13 cellular contexts compared by ENCODE assay signal in genomic region chr15:72195101-72195511, GRCh38. TPM values are rescaled to one million over a fixed set of nuclear protein-coding genes. Genes with fewer than 3 reads are reported as not detected.
A peak's percentile ranks its signal among the peaks of the same experiment; 100 is the strongest.
DNase-seq lines count a peak whose midpoint lies in the region; ATAC-seq, FAIRE-seq and TF ChIP-seq lines count a peak whose summit lies in the region.
"Had no signal": no experiment of that assay in that cellular context is flagged by ENCODE, and none has a peak within 500 bp of the region (broad histone marks: within the 10 kb centered on the region; RNA-seq: fewer than 3 reads in every experiment).

No MANE protein-coding gene starts in this region.

- CTCF ChIA-PET in GM12878 (lab: Yijun Ruan, JAX): interaction anchor here (0.6 kb wide), 1 partner anchor 411 kb away, joined by 3 read pairs; no protein-coding TSS in a partner anchor

- no peak overlapping the region for H3K9ac ChIP-seq in GM12878 (ENCODE audit: control insufficient read depth, insufficient read depth, low read length)

- FAIRE-seq in GM12878 (lab: Jason Lieb, UNC): no peak

- in situ Hi-C loops in GM12878 (cut with MboI): no loop called here

- TF ChIP-seq CTCF in GM12878 (IDR thresholded peaks at IDR 0.05 in 2 of 3, conservative IDR thresholded peaks at IDR 0.05 in 1 of 3; ENCODE audit: control insufficient read depth in 2 of 3, extremely low read depth in 1 of 3, insufficient read depth in 1 of 3, low read depth in 3 of 3, low read length in 3 of 3) (no peak), neutrophil (IDR thresholded peaks at IDR 0.05) (no peak), tibial artery (IDR thresholded peaks at IDR 0.05) (no peak)

- POLR2A ChIA-PET in GM12878 (lab: Charles Lee): no interaction called here

- RAD21 ChIA-PET in GM12878 (lab: Charles Lee; ENCODE audit: unreplicated experiment): interaction anchor here (0.9 kb wide), 1 partner anchor 32 kb away, joined by 3 read pairs; no protein-coding TSS in a partner anchor

- peak overlapping the region; percentile 39; the same call in 1 of the 2 replicates for H2AFZ ChIP-seq in GM12878 (ENCODE audit: control insufficient read depth, low read depth, low read length)

- no peak overlapping the region for H3K4me2 ChIP-seq in GM12878 (ENCODE audit: control insufficient read depth, insufficient read depth)

- H3K4me3 ChIP-seq in GM12878 (no peak overlapping the region), neutrophil (ENCODE audit: low read depth in 1 of 2, low read length in 1 of 2) (peak overlapping the region; percentile 25 to 36), tibial artery (no peak overlapping the region)

- BruUV-seq in GM12878 (replicated peaks; lab: Mats Ljungman, UMichigan): no TSS peak

- SMC1A ChIA-PET in GM12878 (lab: Charles Lee; ENCODE audit: uncharacterized antibody, unreplicated experiment): no interaction called here

- WGBS in GM12878 (ENCODE audit: insufficient coverage, insufficient replicate concordance, low lambda C conversion rate, missing lambda C conversion rate): 41% methylated on average over 6 of the region's 6 CpGs

- no peak overlapping the region for H3K27ac ChIP-seq in GM12878 (ENCODE audit: control insufficient read depth, insufficient read depth)
- H3K27ac ChIP-seq in neutrophil: peak overlapping the region; percentile 73
- H3K27ac ChIP-seq in tibial artery: no peak overlapping the region

- H3K36me3 ChIP-seq in GM12878 (ENCODE audit: control insufficient read depth in 2 of 2, insufficient read depth in 2 of 2, low read length in 1 of 2) (peaks cover 15 to 19% of the 10 kb centered on the region in 2 experiments), neutrophil (peaks cover 22% of the 10 kb centered on the region), tibial artery (peaks cover 9 to 17% (median 11%) of the 10 kb centered on the region in 3 donors)

- no peak for TF ChIP-seq RAD21 in GM12878 (IDR thresholded peaks at IDR 0.05; ENCODE audit: insufficient read depth, low read depth, low read length)

- DNase-seq in GDM1 (lab: John Stamatoyannopoulos, UW): peak; percentile 85
- peak; percentile 87 to 96 for DNase-seq in NOMO-1 (lab: John Stamatoyannopoulos, UW; ENCODE audit: unreplicated experiment in 2 of 2)
- no peak for DNase-seq in GM12878 (ENCODE audit: low read depth, low spot score)
- no peak for DNase-seq in activated naive CD4-positive, alpha-beta T cell (lab: John Stamatoyannopoulos, UW)
- DNase-seq in tibial artery: no peak
- DNase-seq in activated CD8-positive, alpha-beta memory T cell treated with anti-CD3 and anti-CD28 coated beads, Interleukin-2, amount 50 U/mL, for 48 hours: no peak
- DNase-seq in NCI-H510A treated with DMSO at 0.1 percent for 48 hours (lab: John Stamatoyannopoulos, UW): no peak
- DNase-seq: activated CD4-positive, alpha-beta memory T cell treated with anti-CD3 and anti-CD28 coated beads, Interleukin-2, amount 10 ng/mL, durations not matched to agents 7 days and 5 days; activated naive CD4-positive, alpha-beta T cell treated with anti-CD3 and anti-CD28 coated beads, Interleukin-2, amount 10 ng/mL, durations not matched to agents 7 days and 5 days; CD4-positive, CD25-positive, alpha-beta regulatory T cell; central memory CD4-positive, alpha-beta T cell; nephron progenitor cell had no signal

- TF ChIP-seq EP300 in GM12878 (IDR thresholded peaks at IDR 0.05; ENCODE audit: borderline replicate concordance in 1 of 2, control insufficient read depth in 1 of 2, low read depth in 2 of 2, low read length in 2 of 2): no peak

- H4K20me1 ChIP-seq in GM12878 (ENCODE audit: control insufficient read depth, insufficient read depth): no peaks in the 10 kb centered on the region; the same call in 1 of the 2 replicates

- intact Hi-C loops in GM12878 (cut with micrococcal nuclease; ENCODE audit: unreplicated experiment): loop anchor here (5.0 kb wide), 1 partner anchor 92 kb away; no protein-coding TSS in a partner anchor
- intact Hi-C loops in tibial artery (cut with DNase I; ENCODE audit: low total_unique reads): no loop called here

- H3K9me3 ChIP-seq in GM12878 (replicated peaks; ENCODE audit: control insufficient read depth, insufficient read depth, low read length) (no peaks in the 10 kb centered on the region), neutrophil (no peaks in the 10 kb centered on the region), tibial artery (no peaks in the 10 kb centered on the region)

- TF ChIP-seq POLR2A in GM12878 (IDR thresholded peaks at IDR 0.05; ENCODE audit: low read depth, low read length): no peak

- H3K27me3 ChIP-seq in GM12878 (replicated peaks in 1 of 2; ENCODE audit: control insufficient read depth in 2 of 2, insufficient read depth in 2 of 2, low read length in 1 of 2) (no peaks in the 10 kb centered on the region), neutrophil (peaks cover 53% of the 10 kb centered on the region), tibial artery (peaks cover 0 to 4% of the 10 kb centered on the region in 2 donors)

- H3K79me2 ChIP-seq in GM12878 (ENCODE audit: control insufficient read depth, insufficient read depth, low read length): no peaks in the 10 kb centered on the region

- H3K4me1 ChIP-seq in GM12878 (ENCODE audit: control insufficient read depth, insufficient read depth, low read length): no peaks in the 10 kb centered on the region; the same call in 1 of the 2 replicates
- peaks cover 24 to 25% of the 10 kb centered on the region in 2 experiments for H3K4me1 ChIP-seq in neutrophil (ENCODE audit: control insufficient read depth in 1 of 2, insufficient read depth in 1 of 2, low read depth in 1 of 2, low read length in 1 of 2)
- peaks cover 0 to 13% (median 5%) of the 10 kb centered on the region in 4 donors for H3K4me1 ChIP-seq in tibial artery

- no peak for ATAC-seq in GM12878

TF ChIP-seq in GM12878, 131 proteins besides CTCF, POLR2A, EP300 and RAD21 (continues in another document):
- no peak for TF ChIP-seq ZNF592 (IDR thresholded peaks at IDR 0.05)

RNA-seq across cellular contexts. Expression of gene GRAMD2A, which starts 2.5 kb away (rescaled TPM):
- not detected in 2 replicates for total RNA-seq in GM12878 (2013; cell fraction: nucleolus; rRNA removed)
- total RNA-seq in GM12878 (2014; rRNA removed) (not detected in 2 replicates), GM12878 (2014; rRNA removed; fragmentation: Illumina TruSeq; extraction: Trizol) (not detected in 2 replicates), GM12878 (2021) (not detected in 2 replicates)
- polyA plus RNA-seq in GM12878 (2011; ENCODE audit: low read depth): not detected
- polyA plus RNA-seq in GM12878 (2011; rRNA removed) (not detected in 2 replicates), GM12878 (2014; fragmentation: Illumina TruSeq; extraction: Trizol) (not detected in 2 replicates), GM12878 (2014; fragmentation: Nextera tagmentation; extraction: Ambion mirVana) (under 1 TPM in 1 of 2 experiments, not detected in 1; 0.02 TPM), GM12878 (2014; rRNA removed) (not detected in 2 replicates), GM12878 (2016; fragmentation: Nextera tagmentation; extraction: Ambion mirVana) (under 1 TPM in 1 of 2 experiments, not detected in 1; 0.35 TPM)
- not detected in 2 replicates for polyA plus RNA-seq in GM12878 (2011; cell fraction: cytosol; rRNA removed)
- not detected in 2 replicates for polyA plus RNA-seq in GM12878 (2011; cell fraction: nucleus; rRNA removed)
- polyA plus RNA-seq in GM12878 (2012): not detected in 2 replicates
- not detected in 2 replicates for polyA minus RNA-seq in GM12878 (2011; rRNA and poly(A)+ RNA removed)
- polyA minus RNA-seq in GM12878 (2011; cell fraction: cytosol; rRNA and poly(A)+ RNA removed): not detected in 2 replicates
- polyA minus RNA-seq in GM12878 (2011; cell fraction: nucleus; rRNA and poly(A)+ RNA removed): not detected in 2 replicates
- total RNA-seq: activated CD4-positive, alpha-beta memory T cell treated with anti-CD3 and anti-CD28 coated beads, Interleukin-2, amount 10 ng/mL, durations not matched to agents 7 days and 5 days; CD4-positive, CD25-positive, alpha-beta regulatory T cell had no signal
- polyA plus RNA-seq: CD4-positive, CD25-positive, alpha-beta regulatory T cell had no signal

RNA-seq across cellular contexts. Expression of gene PKM, which starts 35.9 kb away (rescaled TPM):
- total RNA-seq in GM12878 (2013; cell fraction: nucleolus; rRNA removed): 2,657 and 2,906 TPM in 2 replicates
- total RNA-seq in GM12878 (2014; rRNA removed) (1,257 and 1,302 TPM in 2 replicates), GM12878 (2014; rRNA removed; fragmentation: Illumina TruSeq; extraction: Trizol) (912 and 984 TPM in 2 replicates), GM12878 (2021) (1,487 and 1,505 TPM in 2 replicates)
- polyA plus RNA-seq in GM12878 (2011; ENCODE audit: low read depth): 1,106 TPM
- polyA plus RNA-seq in GM12878 (2011; rRNA removed) (2,011 and 2,640 TPM in 2 replicates), GM12878 (2014; fragmentation: Illumina TruSeq; extraction: Trizol) (1,523 and 1,631 TPM in 2 replicates), GM12878 (2014; fragmentation: Nextera tagmentation; extraction: Ambion mirVana) (100 to 1,000 TPM; 491 to 500 TPM), GM12878 (2014; rRNA removed) (1,361 and 1,456 TPM in 2 replicates), GM12878 (2016; fragmentation: Nextera tagmentation; extraction: Ambion mirVana) (1,000 to 10,000 TPM; 1,696 to 1,742 TPM)
- 2,081 and 2,225 TPM in 2 replicates for polyA plus RNA-seq in GM12878 (2011; cell fraction: cytosol; rRNA removed)
- polyA plus RNA-seq in GM12878 (2011; cell fraction: nucleus; rRNA removed): 3,305 and 4,399 TPM in 2 replicates
- polyA plus RNA-seq in GM12878 (2012): 1,702 and 1,753 TPM in 2 replicates
- polyA minus RNA-seq in GM12878 (2011; rRNA and poly(A)+ RNA removed): 2,197 and 2,457 TPM in 2 replicates
- polyA minus RNA-seq in GM12878 (2011; cell fraction: cytosol; rRNA and poly(A)+ RNA removed): 720 and 815 TPM in 2 replicates
- 1,090 and 1,249 TPM in 2 replicates for polyA minus RNA-seq in GM12878 (2011; cell fraction: nucleus; rRNA and poly(A)+ RNA removed)

Comparison
In these comparisons a context has a peak if more than half of its experiments do, and no peak if none do; other contexts are left out.
1. DNase-seq: peak in GDM1 (single experiment) and NOMO-1 (2 of 2); none in GM12878 (single experiment), activated naive CD4-positive, alpha-beta T cell (0 of 4), tibial artery (0 of 2), activated CD8-positive, alpha-beta memory T cell treated with anti-CD3 and anti-CD28 coated beads, Interleukin-2, amount 50 U/mL, for 48 hours (single experiment) and NCI-H510A treated with DMSO at 0.1 percent for 48 hours (single experiment).
2. H3K4me3 ChIP-seq: peak in neutrophil (2 of 2); none in GM12878 (single experiment) and tibial artery (0 of 2).